14 cellular contexts compared by ENCODE assay signal in genomic region chr13:19549244-19549643, GRCh38. TPM values are rescaled to one million over a fixed set of nuclear protein-coding genes. Genes with fewer than 3 reads are reported as not detected.
DNase-seq lines count a peak whose midpoint lies in the region; ATAC-seq, FAIRE-seq and TF ChIP-seq lines count a peak whose summit lies in the region.
"Not testable (repeated sequence)": the region's sequence is repeated elsewhere in the genome, so short reads cannot be mapped to it uniquely, and the experiment has no call there.
"Had no signal": no experiment of that assay in that cellular context is flagged by ENCODE, and none has a peak within 500 bp of the region (broad histone marks: within the 10 kb centered on the region; RNA-seq: fewer than 3 reads in every experiment).

No MANE protein-coding gene starts in this region.

- not testable (repeated sequence) for TF ChIP-seq CTCF in SK-N-SH (IDR thresholded peaks at IDR 0.05); bronchial epithelial cell (IDR thresholded peaks at IDR 0.05; ENCODE audit: insufficient read depth, low read length, severe bottlenecking); fibroblast of villous mesenchyme (IDR thresholded peaks at IDR 0.05; ENCODE audit: insufficient read depth, low read depth, low read length)

- not testable (repeated sequence) for H3K79me2 ChIP-seq in SK-N-SH (ENCODE audit: insufficient read depth)

- not testable (repeated sequence) for H3K27me3 ChIP-seq in SK-N-SH (ENCODE audit: insufficient read depth); bronchial epithelial cell (ENCODE audit: control insufficient read depth, insufficient read depth, low read length)

- H3F3A ChIP-seq in SK-N-SH (replicated peaks; ENCODE audit: insufficient read depth), result not testable (repeated sequence)

- not testable (repeated sequence) for H3K27ac ChIP-seq in SK-N-SH (ENCODE audit: low read depth in 2 of 2, low read length in 1 of 2)

- not testable (repeated sequence) for H4K20me1 ChIP-seq in SK-N-SH (ENCODE audit: insufficient read depth)

- H3K9me3 ChIP-seq in SK-N-SH, result not testable (repeated sequence)

- 17% methylated on average over 3 of the region's 4 CpGs for WGBS in SK-N-SH (ENCODE audit: low lambda C conversion rate)

- not testable (repeated sequence) for TF ChIP-seq RAD21 in SK-N-SH (IDR thresholded peaks at IDR 0.05; ENCODE audit: low read length)

- ATAC-seq in HG02885 (IDR thresholded peaks at IDR 0.05; ENCODE audit: poor library complexity, unreplicated experiment), result peak; percentile 43

- DNase-seq in GM04503 (ENCODE audit: low read depth) (peak; percentile 6), HT1080 (ENCODE audit: low read depth) (peak; percentile 59), bronchial epithelial cell (ENCODE audit: low read depth) (peak; percentile 5), fibroblast of villous mesenchyme (ENCODE audit: low read depth) (peak; percentile 16)
- DNase-seq in SK-N-SH, result not testable (repeated sequence)

- FAIRE-seq in bronchial epithelial cell (lab: Jason Lieb, UNC), result not testable (repeated sequence)

- H3K9ac ChIP-seq in SK-N-SH, result not testable (repeated sequence)

- H3K4me1 ChIP-seq in SK-N-SH (ENCODE audit: control insufficient read depth in 1 of 2, insufficient read depth in 2 of 2, low read depth in 1 of 2, low read length in 1 of 2), result not testable (repeated sequence)

- not testable (repeated sequence) for H3K4me3 ChIP-seq in SK-N-SH (ENCODE audit: low read depth in 2 of 2, low read length in 1 of 2); bronchial epithelial cell (ENCODE audit: low read depth, low read length); fibroblast of villous mesenchyme (ENCODE audit: low read depth, low read length)

- POLR2A ChIA-PET in SK-N-SH (lab: Yijun Ruan, JAX), result not testable (repeated sequence)

- H2AFZ ChIP-seq in SK-N-SH (ENCODE audit: low read depth), result not testable (repeated sequence)

- CTCF ChIA-PET in SK-N-SH (lab: Yijun Ruan, JAX), result not testable (repeated sequence)

- not testable (repeated sequence) for H3K9me2 ChIP-seq in SK-N-SH

- not testable (repeated sequence) for TF ChIP-seq EP300 in SK-N-SH (IDR thresholded peaks at IDR 0.05; ENCODE audit: borderline replicate concordance in 1 of 2, low read depth in 1 of 2, low read length in 1 of 2)

- not testable (repeated sequence) for H3K36me3 ChIP-seq in SK-N-SH (replicated peaks in 1 of 2; ENCODE audit: control insufficient read depth in 1 of 2, insufficient read depth in 2 of 2, low read length in 1 of 2); bronchial epithelial cell (ENCODE audit: control insufficient read depth, insufficient read depth, low read length)

- not testable (repeated sequence) for H3K4me2 ChIP-seq in SK-N-SH

TF ChIP-seq in SK-N-SH, 30 proteins besides CTCF, POLR2A, EP300 and RAD21:
- TF ChIP-seq FOSL2 (IDR thresholded peaks at IDR 0.05; ENCODE audit: borderline replicate concordance, low read depth), result peak; percentile 28; the same call in 1 of the 2 replicates

RNA-seq across cellular contexts. Expression of gene TPTE2, which starts 12.1 kb away (rescaled TPM):
- total RNA-seq in HT1080 (2014; rRNA removed; shearing (Covaris generic)), result not detected in 2 replicates
- not detected in 2 replicates for polyA plus RNA-seq in HT1080 (2015; cell fraction: cytosol; rRNA removed)
- polyA plus RNA-seq in HT1080 (2015; cell fraction: nucleus; rRNA removed), result not detected in 2 replicates
- not detected in 2 replicates for polyA plus RNA-seq in SK-N-SH (2012; rRNA removed)
- 0.03 TPM in 1 of 2 replicates, not detected in the other for polyA plus RNA-seq in SK-N-SH (2012; cell fraction: cytosol; rRNA removed)
- polyA plus RNA-seq in SK-N-SH (2012; cell fraction: nucleus; rRNA removed), result 0.11 TPM in 1 of 2 replicates, not detected in the other
- total RNA-seq in bronchial epithelial cell, result not detected in 2 replicates
- total RNA-seq in fibroblast of villous mesenchyme, result under 0.01 TPM in 1 of 2 replicates, not detected in the other
- total RNA-seq: CD8-positive, alpha-beta T cell; H9; HT-29 had no signal
- polyA plus RNA-seq: A549, AG04450, BJ, CD14-positive monocyte, IgD-negative memory B cell had no signal
